In genomic region chr2:8676191-8676914, GRCh38 we compare ENCODE assay signal across 8 cellular contexts. TPM values are rescaled to one million over a fixed set of nuclear protein-coding genes. Genes with fewer than 3 reads are reported as not detected.
DNase-seq lines count a peak whose midpoint lies in the region; ATAC-seq and TF ChIP-seq lines count a peak whose summit lies in the region.

No MANE protein-coding gene starts in this region.

- H3K27me3 ChIP-seq in dorsolateral prefrontal cortex = no peaks in the 10 kb centered on the region
- peaks cover 0 to 43% of the 10 kb centered on the region in 2 donors for H3K27me3 ChIP-seq in left lung
- H3K27me3 ChIP-seq in subcutaneous abdominal adipose tissue (ENCODE audit: control insufficient read depth in 5 of 5, insufficient read depth in 4 of 5, low read length in 5 of 5) = no peaks in the 10 kb centered on the region

- intact Hi-C loops in dorsolateral prefrontal cortex (cut with DNase I) (loop anchor here (2.0 to 10.0 kb wide), 3 partner anchors 142 to 418 kb away; no protein-coding TSS in a partner anchor), left lung (cut with DNase I) (no loop called here)

- H3K9ac ChIP-seq in subcutaneous abdominal adipose tissue (ENCODE audit: low read length in 5 of 5) = peak overlapping the region in 4 of 5 donors; percentile 41 to 77 (median 66)

- DNase-seq in HT-29 (ENCODE audit: low spot score) = peak; percentile 24
- peak; percentile 50 to 89 (median 84) for DNase-seq in dorsolateral prefrontal cortex
- DNase-seq in left lung = peak; percentile 87 to 90
- DNase-seq in stimulated activated CD4-positive, alpha-beta T cell treated with anti-CD3 and anti-CD28 coated beads, Interleukin-12 subunit alpha, Interleukin-12 subunit beta, amount 100 ng/mL, for 4 hours = no peak
- no peak for DNase-seq in ACHN
- DNase-seq in NCI-H2081 treated with DMSO at 0.1 percent for 48 hours (lab: John Stamatoyannopoulos, UW) = no peak

- TF ChIP-seq CTCF in dorsolateral prefrontal cortex (IDR thresholded peaks at IDR 0.05 in 54 of 56, conservative IDR thresholded peaks at IDR 0.05 in 2 of 56; ENCODE audit: low read depth in 1 of 56, partially characterized antibody in 56 of 56) (peak in 10 of 56 donors; percentile 2 to 19 (median 12)), left lung (IDR thresholded peaks at IDR 0.05) (no peak)

- H3K36me3 ChIP-seq in left lung (no peaks in the 10 kb centered on the region), subcutaneous abdominal adipose tissue (ENCODE audit: control insufficient read depth in 5 of 5, insufficient read depth in 5 of 5, low read length in 5 of 5) (no peaks in the 10 kb centered on the region)

- ATAC-seq in left lung = peak; percentile 47
- no peak for ATAC-seq in HG02763 (IDR thresholded peaks at IDR 0.05; ENCODE audit: unreplicated experiment)

- H3K9me3 ChIP-seq in left lung = peaks cover 0 to 12% of the 10 kb centered on the region in 2 donors
- H3K9me3 ChIP-seq in subcutaneous abdominal adipose tissue (ENCODE audit: control insufficient read depth in 5 of 5, low read length in 5 of 5) = peaks cover 0 to 11% (median 6%) of the 10 kb centered on the region in 5 donors

- in situ Hi-C loops in ACHN (cut with HindIII; ENCODE audit: low pct_ligation_motif_present, low pct_unique_long_range_greater_than_20kb, low sequenced_read_pairs) = no loop called here

- H3K4me3 ChIP-seq in dorsolateral prefrontal cortex (peak overlapping the region; percentile 35 to 93 (median 67)), left lung (peak overlapping the region; percentile 17 to 58), subcutaneous abdominal adipose tissue (ENCODE audit: low read depth in 1 of 5, low read length in 5 of 5) (peak overlapping the region in 4 of 5 donors; percentile 59 to 76 (median 63))

- H3K4me1 ChIP-seq in left lung (peaks cover 28 to 50% of the 10 kb centered on the region in 2 donors), subcutaneous abdominal adipose tissue (ENCODE audit: control insufficient read depth in 5 of 5, insufficient read depth in 5 of 5, low read length in 5 of 5) (peaks cover 3 to 51% (median 47%) of the 10 kb centered on the region in 5 donors)

- H3K27ac ChIP-seq in dorsolateral prefrontal cortex (peak overlapping the region in 55 of 59 donors; percentile 38 to 99 (median 88)), left lung (peak overlapping the region; percentile 90 to 95), subcutaneous abdominal adipose tissue (ENCODE audit: low read depth, low read length) (peak overlapping the region; percentile 96)

RNA-seq across cellular contexts. Expression of gene ID2, which starts 5.5 kb away (rescaled TPM):
- 152 and 161 TPM in 2 replicates for total RNA-seq in HT-29 (2014; rRNA removed; shearing (Covaris generic))
- total RNA-seq in dorsolateral prefrontal cortex (100 to 1,000 TPM in 103 of 120 experiments, 10 to 100 TPM in 17; 73.4 to 233 (median 124) TPM), left lung (10 to 100 TPM; 67.5 to 87.0 TPM)

Comparison
In these comparisons a context has a peak if more than half of its experiments do, and no peak if none do; other contexts are left out.
1. DNase-seq: peak in HT-29 (single experiment), dorsolateral prefrontal cortex (10 of 10) and left lung (2 of 2); none in stimulated activated CD4-positive, alpha-beta T cell treated with anti-CD3 and anti-CD28 coated beads, Interleukin-12 subunit alpha, Interleukin-12 subunit beta, amount 100 ng/mL, for 4 hours (single experiment), ACHN (single experiment) and NCI-H2081 treated with DMSO at 0.1 percent for 48 hours (single experiment).
2. intact Hi-C loops: an anchor here in dorsolateral prefrontal cortex (2.0 to 10.0 kb wide); none called in left lung.
3. Peak in every context shown above with its lines, with median percentiles within 50 percentile points of each other: H3K27ac ChIP-seq and H3K4me3 ChIP-seq.